7 cellular contexts compared by ENCODE assay signal in the genomic region with DNA sequence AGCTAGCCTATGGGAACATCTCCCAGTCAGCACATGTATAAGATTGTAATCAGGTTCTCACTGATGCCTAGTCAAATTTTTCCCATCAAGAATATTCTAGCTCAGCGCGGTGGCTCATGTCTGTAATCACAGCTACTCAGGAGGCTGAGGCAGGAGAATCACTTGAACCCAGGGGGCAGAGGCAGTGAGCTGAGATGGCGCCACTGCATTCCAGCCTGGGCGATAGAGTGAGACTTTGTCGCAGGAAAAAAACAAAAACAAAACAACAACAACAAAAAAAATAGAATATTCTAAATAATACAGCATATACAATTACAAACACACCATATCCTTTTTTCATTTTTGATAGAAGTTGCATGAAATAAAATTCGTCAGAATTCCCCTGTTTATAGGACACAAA.
"Had no signal": no experiment of that assay in that cellular context is flagged by ENCODE, and none has a peak within 500 bp of the region (broad histone marks: within the 10 kb centered on the region; RNA-seq: fewer than 3 reads in every experiment).

No MANE protein-coding gene starts in this region.

- H3K4me3 ChIP-seq: K562 had no signal

- ATAC-seq: HepG2, K562 had no signal

- H3K4me1 Mint-ChIP-seq: IgD-negative memory B cell had no signal

- H3K27ac ChIP-seq: HL-60 had no signal

- DNase-seq: IMR-90, KBM-7, KG1 had no signal

- H3K4me3 Mint-ChIP-seq: IgD-negative memory B cell had no signal

- H3K27ac Mint-ChIP-seq: IgD-negative memory B cell had no signal

- H3K36me3 Mint-ChIP-seq: IgD-negative memory B cell had no signal
